20 cellular contexts compared by ENCODE assay signal in genomic region chr9:137524597-137525317, GRCh38.
"Had no signal": no experiment of that assay in that cellular context is flagged by ENCODE, and none has a peak within 500 bp of the region (broad histone marks: within the 10 kb centered on the region; RNA-seq: fewer than 3 reads in every experiment).

No MANE protein-coding gene starts in this region.

- H3K36me3 Mint-ChIP-seq: activated naive CD8-positive, alpha-beta T cell; naive thymus-derived CD4-positive, alpha-beta T cell; neural progenitor cell had no signal

- H3K4me3 Mint-ChIP-seq: activated B cell treated with CpG ODN at 0.5 μM for 24 hours; activated CD8-positive, alpha-beta T cell treated with anti-CD3 and anti-CD28 coated beads for 36 hours; activated naive CD8-positive, alpha-beta T cell; activated T-cell treated with anti-CD3 and anti-CD28 coated beads, Interleukin-2, amount 50 U/mL, for 4 hours; naive thymus-derived CD4-positive, alpha-beta T cell; neural progenitor cell; T-helper 2 cell treated with Interferon-gamma antibody and Interleukin-4, amounts not matched to agents 5 μg/mL and 100 μg/mL, for 36 hours had no signal

- H3K27me3 Mint-ChIP-seq: activated B cell treated with CpG ODN at 0.5 μM for 24 hours; activated CD8-positive, alpha-beta T cell treated with anti-CD3 and anti-CD28 coated beads for 36 hours; activated naive CD8-positive, alpha-beta T cell had no signal

- H3K27ac ChIP-seq: coronary artery, gastroesophageal sphincter, neural progenitor cell, right atrium auricular region, spleen, testis, transverse colon had no signal

- H2AFZ ChIP-seq: neural progenitor cell had no signal

- H3K27ac Mint-ChIP-seq: activated B cell treated with CpG ODN at 0.5 μM for 24 hours; activated CD8-positive, alpha-beta T cell treated with anti-CD3 and anti-CD28 coated beads for 36 hours; activated naive CD8-positive, alpha-beta T cell; activated T-helper 2 cell treated with anti-CD3 and anti-CD28 coated beads, Interferon-gamma antibody, Interleukin-2, Interleukin-4, amounts not matched to agents 10 μg/mL and 5 μg/mL and 100 μg/mL, durations not matched to agents 14 hours and 24 hours and 36 hours; neural progenitor cell; T-helper 2 cell treated with Interferon-gamma antibody and Interleukin-4, amounts not matched to agents 5 μg/mL and 100 μg/mL, for 36 hours had no signal

- H3K4me1 ChIP-seq: gastroesophageal sphincter, neural progenitor cell, right atrium auricular region, testis had no signal

- DNase-seq: activated B cell treated with CpG ODN at 0.5 μM for 24 hours; activated CD4-positive, alpha-beta T cell treated with anti-CD3 and anti-CD28 coated beads, Interleukin-2, amount 50 U/mL, for 1 hour; activated CD8-positive, alpha-beta T cell treated with anti-CD3 and anti-CD28 coated beads for 36 hours; activated T-cell treated with anti-CD3 and anti-CD28 coated beads, Interleukin-2, amount 50 U/mL, for 4 hours; anterior cingulate cortex; hippocampal formation; midbrain; occipital lobe; spleen; stimulated activated naive CD8-positive, alpha-beta T cell treated with anti-CD3 and anti-CD28 coated beads, Interleukin-15, Interleukin-2, amounts not matched to agents 100 U/mL and 50 U/mL, for 24 hours; testis; transverse colon had no signal

- ATAC-seq: activated T-cell treated with anti-CD3 and anti-CD28 coated beads, Interleukin-2, amount 50 U/mL, for 4 hours; gastroesophageal sphincter; naive thymus-derived CD4-positive, alpha-beta T cell; stimulated activated naive CD8-positive, alpha-beta T cell treated with anti-CD3 and anti-CD28 coated beads, Interleukin-15, Interleukin-2, amounts not matched to agents 100 U/mL and 50 U/mL, for 24 hours had no signal

- H3K9me3 ChIP-seq: gastroesophageal sphincter, right atrium auricular region, spleen, testis, transverse colon had no signal

- H3K4me2 ChIP-seq: neural progenitor cell had no signal

- H3K9ac ChIP-seq: neural progenitor cell had no signal

- H3K9me3 Mint-ChIP-seq: activated B cell treated with CpG ODN at 0.5 μM for 24 hours; activated CD8-positive, alpha-beta T cell treated with anti-CD3 and anti-CD28 coated beads for 36 hours; activated T-cell treated with anti-CD3 and anti-CD28 coated beads, Interleukin-2, amount 50 U/mL, for 4 hours; activated T-helper 2 cell treated with anti-CD3 and anti-CD28 coated beads, Interferon-gamma antibody, Interleukin-2, Interleukin-4, amounts not matched to agents 10 μg/mL and 5 μg/mL and 100 μg/mL, durations not matched to agents 14 hours and 24 hours and 36 hours; naive thymus-derived CD4-positive, alpha-beta T cell; T-helper 2 cell treated with Interferon-gamma antibody and Interleukin-4, amounts not matched to agents 5 μg/mL and 100 μg/mL, for 36 hours had no signal

- H3K4me3 ChIP-seq: coronary artery, gastroesophageal sphincter, neural progenitor cell, right atrium auricular region, spleen, testis, transverse colon had no signal

- H3K27me3 ChIP-seq: gastroesophageal sphincter, neural progenitor cell, right atrium auricular region, spleen, testis, transverse colon had no signal

- H3K36me3 ChIP-seq: neural progenitor cell, right atrium auricular region, transverse colon had no signal

- H3K4me1 Mint-ChIP-seq: neural progenitor cell had no signal
